Comparison of ENCODE assay signal across 9 cellular contexts in genomic region chr2:197261808-197262226, GRCh38. TPM values are rescaled to one million over a fixed set of nuclear protein-coding genes. Genes with fewer than 3 reads are reported as not detected.
DNase-seq lines count a peak whose midpoint lies in the region; ATAC-seq and TF ChIP-seq lines count a peak whose summit lies in the region.
"Had no signal": no experiment of that assay in that cellular context is flagged by ENCODE, and none has a peak within 500 bp of the region (broad histone marks: within the 10 kb centered on the region; RNA-seq: fewer than 3 reads in every experiment).

No MANE protein-coding gene starts in this region.

- TF ChIP-seq CTCF in esophagus squamous epithelium (IDR thresholded peaks at IDR 0.05), result no peak

- H3K36me3 ChIP-seq in esophagus squamous epithelium, result no peaks in the 10 kb centered on the region
- H3K36me3 ChIP-seq: heart left ventricle had no signal

- H3K27ac ChIP-seq in esophagus squamous epithelium, result peak overlapping the region in 2 of 4 donors; percentile 4 to 40

- no peaks in the 10 kb centered on the region for H3K27me3 ChIP-seq in esophagus squamous epithelium
- H3K27me3 ChIP-seq: heart left ventricle had no signal

- WGBS in esophagus squamous epithelium, 2 donors, result 36 to 46% methylated on average over 6 of the region's 6 CpGs

- no peak for TF ChIP-seq POLR2A in esophagus squamous epithelium (IDR thresholded peaks at IDR 0.05)

- ATAC-seq in GM18508 (IDR thresholded peaks at IDR 0.05; ENCODE audit: insufficient read depth, unreplicated experiment) (peak; percentile 50), GM21737 (IDR thresholded peaks at IDR 0.05; ENCODE audit: unreplicated experiment) (peak; percentile 64), left lobe of liver (peak; percentile 41)

- peak; percentile 44 for DNase-seq in NCI-H2029 treated with DMSO at 0.1 percent for 48 hours (lab: John Stamatoyannopoulos, UW)
- no peak for DNase-seq in left lobe of liver (ENCODE audit: low spot score)
- no peak for DNase-seq in midbrain (lab: John Stamatoyannopoulos, UW)
- no peak for DNase-seq in SHP77 (lab: John Stamatoyannopoulos, UW)
- no peak for DNase-seq in esophagus squamous epithelium (lab: John Stamatoyannopoulos, UW)
- DNase-seq in A172 (ENCODE audit: low spot score), result no peak
- DNase-seq: heart left ventricle had no signal

- peak overlapping the region in 1 of 4 donors; percentile 24 for H3K4me3 ChIP-seq in esophagus squamous epithelium

- intact Hi-C loops in esophagus squamous epithelium (cut with DNase I), result no loop called here

- peaks cover 7 to 32% (median 9%) of the 10 kb centered on the region in 3 donors for H3K4me1 ChIP-seq in esophagus squamous epithelium

- no peaks in the 10 kb centered on the region for H3K9me3 ChIP-seq in esophagus squamous epithelium
- H3K9me3 ChIP-seq: heart left ventricle had no signal

RNA-seq across cellular contexts. Expression of gene ANKRD44, which starts 48.8 kb away (rescaled TPM):
- total RNA-seq in left lobe of liver (7.9 TPM), esophagus squamous epithelium (10 to 100 TPM in 2 of 4 donors, 1 to 10 TPM in 2; 4.5 to 54.0 (median 11.4) TPM)
- 8.7 and 16.2 TPM in 2 replicates for total RNA-seq in A172 (2014; rRNA removed; shearing (Covaris generic))
